Comparison of ENCODE assay signal across 2 cellular contexts in genomic region chr17:4405038-4405669, GRCh38.
TF ChIP-seq lines count a peak whose summit lies in the region.

No MANE protein-coding gene starts in this region.

TF ChIP-seq in GM23338, 12 proteins besides CTCF, POLR2A, EP300 and RAD21:
- 0 out of 2 replicates have a peak, but pooled peaks have one; percentile 8 for TF ChIP-seq ZNF462 (CRISPR knock-in tag; IDR thresholded peaks at IDR 0.05)
- no peak for TF ChIP-seq STAT1 (IDR thresholded peaks at IDR 0.05; ENCODE audit: unreplicated experiment)
- TF ChIP-seq EZH2 (IDR thresholded peaks at IDR 0.05; ENCODE audit: low read depth, unreplicated experiment), result no peak
- no peak for TF ChIP-seq EZH2phosphoT487 (IDR thresholded peaks at IDR 0.05; ENCODE audit: unreplicated experiment)

TF ChIP-seq in GM12878, 131 proteins besides CTCF, POLR2A, EP300 and RAD21:
- TF ChIP-seq PRDM15 (CRISPR knock-in tag; IDR thresholded peaks at IDR 0.05) (no peak), MTA3 (IDR thresholded peaks at IDR 0.05; ENCODE audit: borderline replicate concordance, low read length) (no peak), MEF2B (IDR thresholded peaks at IDR 0.05; ENCODE audit: partially characterized antibody, poor library complexity, severe bottlenecking) (peak; percentile 80), FOXM1 (IDR thresholded peaks at IDR 0.05; ENCODE audit: low read depth, low read length) (no peak), CREB1 (IDR thresholded peaks at IDR 0.05; ENCODE audit: low read depth) (no peak), CUX1 (IDR thresholded peaks at IDR 0.05; ENCODE audit: insufficient replicate concordance, low read depth, low read length) (no peak), SREBF1 (IDR thresholded peaks at IDR 0.05; ENCODE audit: low read length) (no peak), NR2F1 (conservative IDR thresholded peaks at IDR 0.05) (no peak), POU2F2 (IDR thresholded peaks at IDR 0.05; ENCODE audit: borderline replicate concordance, low read depth, low read length) (no peak), TCF7 (IDR thresholded peaks at IDR 0.05; ENCODE audit: borderline replicate concordance) (no peak), IKZF1 (conservative IDR thresholded peaks at IDR 0.05) (0 out of 2 replicates have a peak, but pooled peaks have one; percentile 21), IRF5 (IDR thresholded peaks at IDR 0.05; ENCODE audit: borderline replicate concordance) (no peak), YBX1 (IDR thresholded peaks at IDR 0.05) (no peak)
